ENCODE assay signal across 10 cellular contexts in the genomic region with DNA sequence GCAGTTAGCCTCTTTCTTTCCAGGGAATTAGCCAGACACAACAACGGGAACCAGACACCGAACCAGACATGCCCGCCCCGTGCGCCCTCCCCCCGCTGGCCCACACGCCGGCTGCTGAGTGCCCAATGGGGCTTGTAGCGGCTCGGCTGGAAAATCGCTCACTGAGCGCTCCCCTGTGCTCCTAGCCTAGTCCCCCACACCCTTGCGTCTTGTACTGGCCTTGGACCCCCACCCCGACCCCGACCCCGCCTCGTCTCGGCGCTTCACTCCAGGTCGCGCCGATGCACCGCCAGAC. TPM values are rescaled to one million over a fixed set of nuclear protein-coding genes. Genes with fewer than 3 reads are reported as not detected.
A peak's percentile ranks its signal among the peaks of the same experiment; 100 is the strongest.
DNase-seq lines count a peak whose midpoint lies in the region; ATAC-seq and TF ChIP-seq lines count a peak whose summit lies in the region.
"Had no signal": no experiment of that assay in that cellular context is flagged by ENCODE, and none has a peak within 500 bp of the region (broad histone marks: within the 10 kb centered on the region; RNA-seq: fewer than 3 reads in every experiment).

No MANE protein-coding gene starts in this region.

- POLR2A ChIA-PET in BJ (lab: Charles Lee) (no interaction called here), HCT116 (lab: Charles Lee) (no interaction called here), MCF 10A (lab: Yijun Ruan, JAX) (interaction anchor here (0.9 kb wide), 1 partner anchor 378 kb away, joined by 4 read pairs; no protein-coding TSS in a partner anchor)

- H4K20me1 ChIP-seq in HCT116 (ENCODE audit: insufficient read depth) (no peaks in the 10 kb centered on the region), MM.1S (ENCODE audit: insufficient read depth, low read length) (no peaks in the 10 kb centered on the region)

- TF ChIP-seq POLR2A in HCT116 (IDR thresholded peaks at IDR 0.05; ENCODE audit: borderline replicate concordance, extremely low read depth, insufficient read depth, insufficient read length) = no peak

- no peak overlapping the region for H3K9ac ChIP-seq in HCT116 (ENCODE audit: low read length)
- no peak overlapping the region for H3K9ac ChIP-seq in MM.1S (ENCODE audit: low read length)

- TF ChIP-seq CTCF in BJ (IDR thresholded peaks at IDR 0.05; ENCODE audit: insufficient read depth, low read depth, low read length) (no peak), HCT116 (IDR thresholded peaks at IDR 0.05 in 2 of 3, conservative IDR thresholded peaks at IDR 0.05 in 1 of 3; ENCODE audit: borderline replicate concordance in 1 of 3, insufficient read depth in 1 of 3, low read depth in 2 of 3, low read length in 2 of 3) (no peak), MCF 10A (IDR thresholded peaks at IDR 0.05; ENCODE audit: unreplicated experiment) (no peak), nephron (IDR thresholded peaks at IDR 0.05; ENCODE audit: unreplicated experiment in 3 of 3) (no peak), MM.1S (IDR thresholded peaks at IDR 0.05; ENCODE audit: low read length) (no peak)

- no peak overlapping the region for H3K27ac ChIP-seq in HCT116 (ENCODE audit: low read depth, low read length)
- no peak overlapping the region for H3K27ac ChIP-seq in MM.1S (ENCODE audit: low read length)

- RAD21 ChIA-PET in HCT116 (lab: Charles Lee; ENCODE audit: low non-redundant PET in 1 of 2, low total read pairs in 2 of 2, uncharacterized antibody in 2 of 2, unreplicated experiment in 2 of 2) = no interaction called here

- H3K27me3 Mint-ChIP-seq in MCF 10A (ENCODE audit: insufficient read depth, unreplicated experiment) = peaks cover 67% of the 10 kb centered on the region
- peaks cover 100% of the 10 kb centered on the region for H3K27me3 Mint-ChIP-seq in nephron (ENCODE audit: low read depth)

- H3K9me3 ChIP-seq in HCT116 (ENCODE audit: control insufficient read depth in 1 of 2, insufficient read depth in 1 of 2, low read depth in 1 of 2, low read length in 2 of 2) (no peaks in the 10 kb centered on the region), MM.1S (replicated peaks; ENCODE audit: insufficient read depth, low read length) (no peaks in the 10 kb centered on the region)

- peak overlapping the region; percentile 46 for H3K4me3 ChIP-seq in BJ (ENCODE audit: low read depth, low read length)
- peak overlapping the region; percentile 53 to 67 for H3K4me3 ChIP-seq in HCT116 (replicated peaks in 1 of 2; ENCODE audit: low read depth in 1 of 2, low read length in 2 of 2)
- H3K4me3 ChIP-seq in MM.1S (ENCODE audit: low read length) = no peak overlapping the region

- H3K79me2 ChIP-seq in HCT116 (ENCODE audit: insufficient read depth, low read length) (no peaks in the 10 kb centered on the region), MM.1S (ENCODE audit: low read length) (no peaks in the 10 kb centered on the region)

- intact Hi-C loops in HCT116 (cut with micrococcal nuclease) = loop anchor here (2.0 to 5.0 kb wide), 2 partner anchors 55 to 456 kb away; no protein-coding TSS in a partner anchor
- intact Hi-C loops in MCF 10A (cut with micrococcal nuclease) = loop anchor here (2.0 to 10.0 kb wide), 3 partner anchors 111 to 883 kb away; partner anchors contain the start of gene GORASP2

- H3K27ac Mint-ChIP-seq in MCF 10A (ENCODE audit: low read depth, unreplicated experiment) = no peak overlapping the region
- no peak overlapping the region for H3K27ac Mint-ChIP-seq in nephron

- H3K36me3 ChIP-seq in BJ (ENCODE audit: control insufficient read depth, insufficient read depth, low read length) = no peaks in the 10 kb centered on the region
- no peaks in the 10 kb centered on the region for H3K36me3 ChIP-seq in HCT116 (ENCODE audit: control insufficient read depth in 1 of 2, insufficient read depth in 2 of 2, low read length in 2 of 2)
- no peaks in the 10 kb centered on the region for H3K36me3 ChIP-seq in MM.1S (replicated peaks; ENCODE audit: insufficient read depth, low read length)

- peaks cover 7% of the 10 kb centered on the region for H3K36me3 Mint-ChIP-seq in MCF 10A (ENCODE audit: insufficient read depth, unreplicated experiment)
- no peaks in the 10 kb centered on the region for H3K36me3 Mint-ChIP-seq in nephron (ENCODE audit: low read depth)

- BruUV-seq in HCT116 (replicated peaks; lab: Mats Ljungman, UMichigan) = no TSS peak
- no TSS peak for BruUV-seq in MCF 10A (replicated peaks; lab: Mats Ljungman, UMichigan)

- TF ChIP-seq RAD21 in HCT116 (IDR thresholded peaks at IDR 0.05; ENCODE audit: low read depth) = no peak

- CTCF ChIA-PET in BJ (lab: Yijun Ruan, JAX) (no interaction called here), HCT116 (lab: Charles Lee) (no interaction called here), MCF 10A (lab: Yijun Ruan, JAX) (no interaction called here)

- H3K27me3 ChIP-seq in BJ (ENCODE audit: control insufficient read depth, insufficient read depth, low read length) (peaks cover 69% of the 10 kb centered on the region), HCT116 (ENCODE audit: insufficient read depth, low read length) (no peaks in the 10 kb centered on the region), MM.1S (replicated peaks; ENCODE audit: insufficient read depth, low read length) (peaks cover 80% of the 10 kb centered on the region)

- H3K4me2 ChIP-seq in HCT116 (ENCODE audit: low read length) (peak overlapping the region; percentile 97), MM.1S (ENCODE audit: low read depth, low read length) (no peak overlapping the region)

- H3K4me3 Mint-ChIP-seq in MCF 10A (ENCODE audit: unreplicated experiment) = peak overlapping the region; percentile 81
- H3K4me3 Mint-ChIP-seq in nephron = peak overlapping the region; percentile 80 to 84 (median 83)

- H3K9me3 Mint-ChIP-seq in MCF 10A (ENCODE audit: unreplicated experiment) (no peaks in the 10 kb centered on the region), nephron (no peaks in the 10 kb centered on the region)

- H3K4me1 ChIP-seq in HCT116 (ENCODE audit: control insufficient read depth in 1 of 2, insufficient read depth in 2 of 2, low read length in 2 of 2) = peaks cover 3 to 27% of the 10 kb centered on the region in 2 experiments; a peak in 3 of 4 replicates
- peaks cover 19% of the 10 kb centered on the region for H3K4me1 ChIP-seq in MM.1S (ENCODE audit: low read length)

- no peak for DNase-seq in BJ (ENCODE audit: low read depth)
- no peak for DNase-seq in HCT116 (ENCODE audit: low read depth, low spot score)
- no peak for DNase-seq in MCF 10A (ENCODE audit: unreplicated experiment)
- no peak for DNase-seq in pons (ENCODE audit: low spot score)
- no peak for DNase-seq in MM.1S

- no peak for ATAC-seq in HCT116
- ATAC-seq in GM21825 (IDR thresholded peaks at IDR 0.05; ENCODE audit: unreplicated experiment) = no peak
- no peak for ATAC-seq in HG03378 (IDR thresholded peaks at IDR 0.05; ENCODE audit: unreplicated experiment)

- no peak overlapping the region for H2AFZ ChIP-seq in HCT116 (ENCODE audit: low read depth, low read length, poor library complexity, severe bottlenecking)
- H2AFZ ChIP-seq in MM.1S (ENCODE audit: low read length) = no peak overlapping the region

- H3F3A ChIP-seq in MM.1S (ENCODE audit: insufficient read depth, low read length) = no peaks in the 10 kb centered on the region

- H3K9me2 ChIP-seq in HCT116 (ENCODE audit: insufficient read depth) = no peaks in the 10 kb centered on the region
- H3K9me2 ChIP-seq in MM.1S (replicated peaks; ENCODE audit: insufficient read depth, low read length) = no peaks in the 10 kb centered on the region

- H3K4me1 Mint-ChIP-seq in MCF 10A (ENCODE audit: insufficient read depth, unreplicated experiment) (peaks cover 6% of the 10 kb centered on the region), nephron (peaks cover 71% of the 10 kb centered on the region)

TF ChIP-seq in HCT116, 20 proteins besides CTCF, POLR2A, EP300 and RAD21 (continues in another document):
- TF ChIP-seq FOSL1 (IDR thresholded peaks at IDR 0.05; ENCODE audit: low read depth) = no peak
- TF ChIP-seq, protein P1, sequence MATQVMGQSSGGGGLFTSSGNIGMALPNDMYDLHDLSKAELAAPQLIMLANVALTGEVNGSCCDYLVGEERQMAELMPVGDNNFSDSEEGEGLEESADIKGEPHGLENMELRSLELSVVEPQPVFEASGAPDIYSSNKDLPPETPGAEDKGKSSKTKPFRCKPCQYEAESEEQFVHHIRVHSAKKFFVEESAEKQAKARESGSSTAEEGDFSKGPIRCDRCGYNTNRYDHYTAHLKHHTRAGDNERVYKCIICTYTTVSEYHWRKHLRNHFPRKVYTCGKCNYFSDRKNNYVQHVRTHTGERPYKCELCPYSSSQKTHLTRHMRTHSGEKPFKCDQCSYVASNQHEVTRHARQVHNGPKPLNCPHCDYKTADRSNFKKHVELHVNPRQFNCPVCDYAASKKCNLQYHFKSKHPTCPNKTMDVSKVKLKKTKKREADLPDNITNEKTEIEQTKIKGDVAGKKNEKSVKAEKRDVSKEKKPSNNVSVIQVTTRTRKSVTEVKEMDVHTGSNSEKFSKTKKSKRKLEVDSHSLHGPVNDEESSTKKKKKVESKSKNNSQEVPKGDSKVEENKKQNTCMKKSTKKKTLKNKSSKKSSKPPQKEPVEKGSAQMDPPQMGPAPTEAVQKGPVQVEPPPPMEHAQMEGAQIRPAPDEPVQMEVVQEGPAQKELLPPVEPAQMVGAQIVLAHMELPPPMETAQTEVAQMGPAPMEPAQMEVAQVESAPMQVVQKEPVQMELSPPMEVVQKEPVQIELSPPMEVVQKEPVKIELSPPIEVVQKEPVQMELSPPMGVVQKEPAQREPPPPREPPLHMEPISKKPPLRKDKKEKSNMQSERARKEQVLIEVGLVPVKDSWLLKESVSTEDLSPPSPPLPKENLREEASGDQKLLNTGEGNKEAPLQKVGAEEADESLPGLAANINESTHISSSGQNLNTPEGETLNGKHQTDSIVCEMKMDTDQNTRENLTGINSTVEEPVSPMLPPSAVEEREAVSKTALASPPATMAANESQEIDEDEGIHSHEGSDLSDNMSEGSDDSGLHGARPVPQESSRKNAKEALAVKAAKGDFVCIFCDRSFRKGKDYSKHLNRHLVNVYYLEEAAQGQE (IDR thresholded peaks at IDR 0.05; ENCODE audit: low read depth) = no peak
- no peak for TF ChIP-seq SRF (IDR thresholded peaks at IDR 0.05; ENCODE audit: low read depth)

RNA-seq across cellular contexts. Expression of gene GAD1, which starts 1.3 kb away (rescaled TPM):
- 0.25 and 0.63 TPM in 2 replicates for polyA plus RNA-seq in BJ (2011; rRNA removed)
- polyA minus RNA-seq in BJ (2011; rRNA and poly(A)+ RNA removed) = 0.46 TPM in 1 of 2 replicates, not detected in the other
- 11.0 TPM for total RNA-seq in HCT116 (2021; ENCODE audit: unreplicated experiment)
- polyA plus RNA-seq in HCT116 (2012) = 7.9 and 8.3 TPM in 2 replicates
- 1.6 and 2.5 TPM in 2 replicates for total RNA-seq in MCF 10A (2022)
- polyA plus RNA-seq: liver had no signal

RNA-seq across cellular contexts. Expression of gene ERICH2, which starts 47.8 kb away (rescaled TPM):
- polyA plus RNA-seq in BJ (2011; rRNA removed) = not detected in 2 replicates
- not detected in 2 replicates for polyA minus RNA-seq in BJ (2011; rRNA and poly(A)+ RNA removed)
- total RNA-seq in HCT116 (2021; ENCODE audit: unreplicated experiment) = 2.4 TPM
- polyA plus RNA-seq in HCT116 (2012) = 2.0 and 2.3 TPM in 2 replicates
- total RNA-seq in MCF 10A (2022) = 7.2 and 22.4 TPM in 2 replicates
- total RNA-seq: temporal lobe had no signal
